ENCODE assay signal across 1 cellular context in genomic region chr22:20965104-20965887, GRCh38.
A peak's percentile ranks its signal among the peaks of the same experiment; 100 is the strongest.
TF ChIP-seq lines count a peak whose summit lies in the region.

No MANE protein-coding gene starts in this region.

TF ChIP-seq in K562, 482 proteins besides CTCF, POLR2A, EP300 and RAD21 (continued from another document and continues in another):
- no peak for TF ChIP-seq ZFP91 (CRISPR knock-in tag; IDR thresholded peaks at IDR 0.05)
- TF ChIP-seq KAT8 (IDR thresholded peaks at IDR 0.05; ENCODE audit: low read depth), result no peak
- peak; percentile 17 for TF ChIP-seq KDM2B (CRISPR knock-in tag; IDR thresholded peaks at IDR 0.05)
- TF ChIP-seq HSF4 (CRISPR knock-in tag; IDR thresholded peaks at IDR 0.05; ENCODE audit: borderline replicate concordance), result no peak
- TF ChIP-seq PHF20 (IDR thresholded peaks at IDR 0.05; ENCODE audit: partially characterized antibody), result peak; percentile 53
- no peak for TF ChIP-seq ZNF778 (CRISPR knock-in tag; IDR thresholded peaks at IDR 0.05)
- TF ChIP-seq SMARCC2 (IDR thresholded peaks at IDR 0.05; ENCODE audit: low read depth), result no peak
- no peak for TF ChIP-seq SOX6 (IDR thresholded peaks at IDR 0.05)
- no peak for TF ChIP-seq SAP30 (IDR thresholded peaks at IDR 0.05; ENCODE audit: borderline replicate concordance, insufficient read depth, low read depth, low read length, poor library complexity, severe bottlenecking)
- TF ChIP-seq NFIX (CRISPR knock-in tag; IDR thresholded peaks at IDR 0.05; ENCODE audit: low read depth), result no peak
- no peak for TF ChIP-seq STAT5B (CRISPR knock-in tag; IDR thresholded peaks at IDR 0.05)
- TF ChIP-seq ZNF318 (IDR thresholded peaks at IDR 0.05; ENCODE audit: borderline replicate concordance in 1 of 2, low read depth in 1 of 2), result no peak
- TF ChIP-seq, protein P1, sequence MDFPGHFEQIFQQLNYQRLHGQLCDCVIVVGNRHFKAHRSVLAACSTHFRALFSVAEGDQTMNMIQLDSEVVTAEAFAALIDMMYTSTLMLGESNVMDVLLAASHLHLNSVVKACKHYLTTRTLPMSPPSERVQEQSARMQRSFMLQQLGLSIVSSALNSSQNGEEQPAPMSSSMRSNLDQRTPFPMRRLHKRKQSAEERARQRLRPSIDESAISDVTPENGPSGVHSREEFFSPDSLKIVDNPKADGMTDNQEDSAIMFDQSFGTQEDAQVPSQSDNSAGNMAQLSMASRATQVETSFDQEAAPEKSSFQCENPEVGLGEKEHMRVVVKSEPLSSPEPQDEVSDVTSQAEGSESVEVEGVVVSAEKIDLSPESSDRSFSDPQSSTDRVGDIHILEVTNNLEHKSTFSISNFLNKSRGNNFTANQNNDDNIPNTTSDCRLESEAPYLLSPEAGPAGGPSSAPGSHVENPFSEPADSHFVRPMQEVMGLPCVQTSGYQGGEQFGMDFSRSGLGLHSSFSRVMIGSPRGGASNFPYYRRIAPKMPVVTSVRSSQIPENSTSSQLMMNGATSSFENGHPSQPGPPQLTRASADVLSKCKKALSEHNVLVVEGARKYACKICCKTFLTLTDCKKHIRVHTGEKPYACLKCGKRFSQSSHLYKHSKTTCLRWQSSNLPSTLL (IDR thresholded peaks at IDR 0.05), result no peak
- TF ChIP-seq ZBTB11 (CRISPR knock-in tag; IDR thresholded peaks at IDR 0.05), result no peak
- 0 out of 2 replicates have a peak, but pooled peaks have one; percentile 15 for TF ChIP-seq FOXP1 (CRISPR knock-in tag; IDR thresholded peaks at IDR 0.05)
- TF ChIP-seq ZNF23 (CRISPR knock-in tag; IDR thresholded peaks at IDR 0.05), result no peak
- no peak for TF ChIP-seq ZNF274 (IDR thresholded peaks at IDR 0.05; ENCODE audit: borderline replicate concordance, low read depth, low read length)
- no peak for TF ChIP-seq SAFB2 (IDR thresholded peaks at IDR 0.05; ENCODE audit: borderline replicate concordance, low read depth, low read length, severe bottlenecking)
- TF ChIP-seq BRD9 (IDR thresholded peaks at IDR 0.05; ENCODE audit: low read depth, partially characterized antibody), result no peak
- TF ChIP-seq, protein P2, sequence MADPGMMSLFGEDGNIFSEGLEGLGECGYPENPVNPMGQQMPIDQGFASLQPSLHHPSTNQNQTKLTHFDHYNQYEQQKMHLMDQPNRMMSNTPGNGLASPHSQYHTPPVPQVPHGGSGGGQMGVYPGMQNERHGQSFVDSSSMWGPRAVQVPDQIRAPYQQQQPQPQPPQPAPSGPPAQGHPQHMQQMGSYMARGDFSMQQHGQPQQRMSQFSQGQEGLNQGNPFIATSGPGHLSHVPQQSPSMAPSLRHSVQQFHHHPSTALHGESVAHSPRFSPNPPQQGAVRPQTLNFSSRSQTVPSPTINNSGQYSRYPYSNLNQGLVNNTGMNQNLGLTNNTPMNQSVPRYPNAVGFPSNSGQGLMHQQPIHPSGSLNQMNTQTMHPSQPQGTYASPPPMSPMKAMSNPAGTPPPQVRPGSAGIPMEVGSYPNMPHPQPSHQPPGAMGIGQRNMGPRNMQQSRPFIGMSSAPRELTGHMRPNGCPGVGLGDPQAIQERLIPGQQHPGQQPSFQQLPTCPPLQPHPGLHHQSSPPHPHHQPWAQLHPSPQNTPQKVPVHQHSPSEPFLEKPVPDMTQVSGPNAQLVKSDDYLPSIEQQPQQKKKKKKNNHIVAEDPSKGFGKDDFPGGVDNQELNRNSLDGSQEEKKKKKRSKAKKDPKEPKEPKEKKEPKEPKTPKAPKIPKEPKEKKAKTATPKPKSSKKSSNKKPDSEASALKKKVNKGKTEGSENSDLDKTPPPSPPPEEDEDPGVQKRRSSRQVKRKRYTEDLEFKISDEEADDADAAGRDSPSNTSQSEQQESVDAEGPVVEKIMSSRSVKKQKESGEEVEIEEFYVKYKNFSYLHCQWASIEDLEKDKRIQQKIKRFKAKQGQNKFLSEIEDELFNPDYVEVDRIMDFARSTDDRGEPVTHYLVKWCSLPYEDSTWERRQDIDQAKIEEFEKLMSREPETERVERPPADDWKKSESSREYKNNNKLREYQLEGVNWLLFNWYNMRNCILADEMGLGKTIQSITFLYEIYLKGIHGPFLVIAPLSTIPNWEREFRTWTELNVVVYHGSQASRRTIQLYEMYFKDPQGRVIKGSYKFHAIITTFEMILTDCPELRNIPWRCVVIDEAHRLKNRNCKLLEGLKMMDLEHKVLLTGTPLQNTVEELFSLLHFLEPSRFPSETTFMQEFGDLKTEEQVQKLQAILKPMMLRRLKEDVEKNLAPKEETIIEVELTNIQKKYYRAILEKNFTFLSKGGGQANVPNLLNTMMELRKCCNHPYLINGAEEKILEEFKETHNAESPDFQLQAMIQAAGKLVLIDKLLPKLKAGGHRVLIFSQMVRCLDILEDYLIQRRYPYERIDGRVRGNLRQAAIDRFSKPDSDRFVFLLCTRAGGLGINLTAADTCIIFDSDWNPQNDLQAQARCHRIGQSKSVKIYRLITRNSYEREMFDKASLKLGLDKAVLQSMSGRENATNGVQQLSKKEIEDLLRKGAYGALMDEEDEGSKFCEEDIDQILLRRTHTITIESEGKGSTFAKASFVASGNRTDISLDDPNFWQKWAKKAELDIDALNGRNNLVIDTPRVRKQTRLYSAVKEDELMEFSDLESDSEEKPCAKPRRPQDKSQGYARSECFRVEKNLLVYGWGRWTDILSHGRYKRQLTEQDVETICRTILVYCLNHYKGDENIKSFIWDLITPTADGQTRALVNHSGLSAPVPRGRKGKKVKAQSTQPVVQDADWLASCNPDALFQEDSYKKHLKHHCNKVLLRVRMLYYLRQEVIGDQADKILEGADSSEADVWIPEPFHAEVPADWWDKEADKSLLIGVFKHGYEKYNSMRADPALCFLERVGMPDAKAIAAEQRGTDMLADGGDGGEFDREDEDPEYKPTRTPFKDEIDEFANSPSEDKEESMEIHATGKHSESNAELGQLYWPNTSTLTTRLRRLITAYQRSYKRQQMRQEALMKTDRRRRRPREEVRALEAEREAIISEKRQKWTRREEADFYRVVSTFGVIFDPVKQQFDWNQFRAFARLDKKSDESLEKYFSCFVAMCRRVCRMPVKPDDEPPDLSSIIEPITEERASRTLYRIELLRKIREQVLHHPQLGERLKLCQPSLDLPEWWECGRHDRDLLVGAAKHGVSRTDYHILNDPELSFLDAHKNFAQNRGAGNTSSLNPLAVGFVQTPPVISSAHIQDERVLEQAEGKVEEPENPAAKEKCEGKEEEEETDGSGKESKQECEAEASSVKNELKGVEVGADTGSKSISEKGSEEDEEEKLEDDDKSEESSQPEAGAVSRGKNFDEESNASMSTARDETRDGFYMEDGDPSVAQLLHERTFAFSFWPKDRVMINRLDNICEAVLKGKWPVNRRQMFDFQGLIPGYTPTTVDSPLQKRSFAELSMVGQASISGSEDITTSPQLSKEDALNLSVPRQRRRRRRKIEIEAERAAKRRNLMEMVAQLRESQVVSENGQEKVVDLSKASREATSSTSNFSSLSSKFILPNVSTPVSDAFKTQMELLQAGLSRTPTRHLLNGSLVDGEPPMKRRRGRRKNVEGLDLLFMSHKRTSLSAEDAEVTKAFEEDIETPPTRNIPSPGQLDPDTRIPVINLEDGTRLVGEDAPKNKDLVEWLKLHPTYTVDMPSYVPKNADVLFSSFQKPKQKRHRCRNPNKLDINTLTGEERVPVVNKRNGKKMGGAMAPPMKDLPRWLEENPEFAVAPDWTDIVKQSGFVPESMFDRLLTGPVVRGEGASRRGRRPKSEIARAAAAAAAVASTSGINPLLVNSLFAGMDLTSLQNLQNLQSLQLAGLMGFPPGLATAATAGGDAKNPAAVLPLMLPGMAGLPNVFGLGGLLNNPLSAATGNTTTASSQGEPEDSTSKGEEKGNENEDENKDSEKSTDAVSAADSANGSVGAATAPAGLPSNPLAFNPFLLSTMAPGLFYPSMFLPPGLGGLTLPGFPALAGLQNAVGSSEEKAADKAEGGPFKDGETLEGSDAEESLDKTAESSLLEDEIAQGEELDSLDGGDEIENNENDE (IDR thresholded peaks at IDR 0.05; ENCODE audit: low read depth, low read length), result no peak
- TF ChIP-seq SRSF3 (IDR thresholded peaks at IDR 0.05; ENCODE audit: insufficient read depth, low read length), result no peak
- TF ChIP-seq ZFP1 (CRISPR knock-in tag; IDR thresholded peaks at IDR 0.05), result no peak
- no peak for TF ChIP-seq XRCC5 (IDR thresholded peaks at IDR 0.05; ENCODE audit: low read depth, low read length)
- TF ChIP-seq, protein P3, sequence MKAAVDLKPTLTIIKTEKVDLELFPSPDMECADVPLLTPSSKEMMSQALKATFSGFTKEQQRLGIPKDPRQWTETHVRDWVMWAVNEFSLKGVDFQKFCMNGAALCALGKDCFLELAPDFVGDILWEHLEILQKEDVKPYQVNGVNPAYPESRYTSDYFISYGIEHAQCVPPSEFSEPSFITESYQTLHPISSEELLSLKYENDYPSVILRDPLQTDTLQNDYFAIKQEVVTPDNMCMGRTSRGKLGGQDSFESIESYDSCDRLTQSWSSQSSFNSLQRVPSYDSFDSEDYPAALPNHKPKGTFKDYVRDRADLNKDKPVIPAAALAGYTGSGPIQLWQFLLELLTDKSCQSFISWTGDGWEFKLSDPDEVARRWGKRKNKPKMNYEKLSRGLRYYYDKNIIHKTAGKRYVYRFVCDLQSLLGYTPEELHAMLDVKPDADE (conservative IDR thresholded peaks at IDR 0.05; ENCODE audit: control insufficient read depth, low read depth, low read length), result no peak
- no peak for TF ChIP-seq ZNF75A (CRISPR knock-in tag; IDR thresholded peaks at IDR 0.05)
